22 cellular contexts compared by ENCODE assay signal in genomic region chr7:15504376-15504775, GRCh38. TPM values are rescaled to one million over a fixed set of nuclear protein-coding genes. Genes with fewer than 3 reads are reported as not detected.
"Had no signal": no experiment of that assay in that cellular context is flagged by ENCODE, and none has a peak within 500 bp of the region (broad histone marks: within the 10 kb centered on the region; RNA-seq: fewer than 3 reads in every experiment).

No MANE protein-coding gene starts in this region.

- DNase-seq: activated CD4-positive, CD25-positive, alpha-beta regulatory T cell treated with anti-CD3 and anti-CD28 coated beads, Interleukin-2, amount 50 U/mL, for 72 hours; activated gamma-delta T cell treated with Interleukin-2 at 50 U/mL for 16 hours; amniotic stem cell; endodermal cell; gastrocnemius medialis; head of caudate nucleus; mucosa of descending colon; naive B cell; pancreas; right lobe of liver; stimulated activated CD4-positive, alpha-beta T cell treated with anti-CD3 and anti-CD28 coated beads, Interleukin-4, amount 100 ng/mL, for 24 hours; stomach; testis had no signal

- FAIRE-seq: keratinocyte, pancreas had no signal

- ATAC-seq: gastrocnemius medialis; left lobe of liver; mucosa of descending colon; pancreas; stimulated activated effector memory CD8-positive, alpha-beta T cell treated with anti-CD3 and anti-CD28 coated beads, Interleukin-12 subunit alpha, Interleukin-12 subunit beta, amount 100 ng/mL, for 72 hours had no signal

- H3K4me3 Mint-ChIP-seq: activated naive CD8-positive, alpha-beta T cell; endodermal cell; naive B cell; neural progenitor cell; stimulated activated effector memory CD8-positive, alpha-beta T cell treated with anti-CD3 and anti-CD28 coated beads, Interleukin-12 subunit alpha, Interleukin-12 subunit beta, amount 100 ng/mL, for 72 hours; T-helper 1 cell treated with Interleukin-12 subunit alpha and Interleukin-12 subunit beta and Interleukin-4 antibody, amounts not matched to agents 30 μg/mL and 1 μg/mL, for 36 hours; type B pancreatic cell had no signal

- H3K9me3 ChIP-seq: gastrocnemius medialis, mucosa of descending colon, pancreas, right lobe of liver, stomach, testis had no signal

- H2AFZ ChIP-seq: neural progenitor cell had no signal

- H3K9ac ChIP-seq: neural progenitor cell had no signal

- H3K27me3 ChIP-seq: gastrocnemius medialis, neural progenitor cell, right lobe of liver, stomach, testis had no signal

- H3K4me1 ChIP-seq: gastrocnemius medialis, neural progenitor cell, pancreas, stomach had no signal

- H3K4me3 ChIP-seq: gastrocnemius medialis, mucosa of descending colon, neural progenitor cell, pancreas, right lobe of liver, stomach, testis had no signal

- H3K4me2 ChIP-seq: neural progenitor cell had no signal

- H3K27me3 Mint-ChIP-seq: activated naive CD8-positive, alpha-beta T cell; naive B cell; type B pancreatic cell had no signal

- H3K36me3 ChIP-seq: gastrocnemius medialis, neural progenitor cell, pancreas, right lobe of liver, stomach had no signal

- H3K9me3 Mint-ChIP-seq: endodermal cell, neural progenitor cell, type B pancreatic cell had no signal

- H3K27ac Mint-ChIP-seq: activated naive CD8-positive, alpha-beta T cell; endodermal cell; naive B cell; neural progenitor cell; stimulated activated effector memory CD8-positive, alpha-beta T cell treated with anti-CD3 and anti-CD28 coated beads, Interleukin-12 subunit alpha, Interleukin-12 subunit beta, amount 100 ng/mL, for 72 hours; T-helper 1 cell treated with Interleukin-12 subunit alpha and Interleukin-12 subunit beta and Interleukin-4 antibody, amounts not matched to agents 30 μg/mL and 1 μg/mL, for 36 hours; type B pancreatic cell had no signal

- H3K4me1 Mint-ChIP-seq: endodermal cell; naive B cell; neural progenitor cell; stimulated activated effector memory CD8-positive, alpha-beta T cell treated with anti-CD3 and anti-CD28 coated beads, Interleukin-12 subunit alpha, Interleukin-12 subunit beta, amount 100 ng/mL, for 72 hours had no signal

- H3K36me3 Mint-ChIP-seq: activated naive CD8-positive, alpha-beta T cell; naive B cell; neural progenitor cell; stimulated activated effector memory CD8-positive, alpha-beta T cell treated with anti-CD3 and anti-CD28 coated beads, Interleukin-12 subunit alpha, Interleukin-12 subunit beta, amount 100 ng/mL, for 72 hours; type B pancreatic cell had no signal

- H3K27ac ChIP-seq: neural progenitor cell, pancreas, right lobe of liver, stomach, testis had no signal

RNA-seq across cellular contexts. Expression of gene AGMO, which starts 57.4 kb away (rescaled TPM):
- total RNA-seq: activated CD8-positive, alpha-beta memory T cell treated with anti-CD3 and anti-CD28 coated beads for 36 hours; epithelial cell of proximal tubule had no signal
- polyA plus RNA-seq: keratinocyte had no signal
